In the genomic region with DNA sequence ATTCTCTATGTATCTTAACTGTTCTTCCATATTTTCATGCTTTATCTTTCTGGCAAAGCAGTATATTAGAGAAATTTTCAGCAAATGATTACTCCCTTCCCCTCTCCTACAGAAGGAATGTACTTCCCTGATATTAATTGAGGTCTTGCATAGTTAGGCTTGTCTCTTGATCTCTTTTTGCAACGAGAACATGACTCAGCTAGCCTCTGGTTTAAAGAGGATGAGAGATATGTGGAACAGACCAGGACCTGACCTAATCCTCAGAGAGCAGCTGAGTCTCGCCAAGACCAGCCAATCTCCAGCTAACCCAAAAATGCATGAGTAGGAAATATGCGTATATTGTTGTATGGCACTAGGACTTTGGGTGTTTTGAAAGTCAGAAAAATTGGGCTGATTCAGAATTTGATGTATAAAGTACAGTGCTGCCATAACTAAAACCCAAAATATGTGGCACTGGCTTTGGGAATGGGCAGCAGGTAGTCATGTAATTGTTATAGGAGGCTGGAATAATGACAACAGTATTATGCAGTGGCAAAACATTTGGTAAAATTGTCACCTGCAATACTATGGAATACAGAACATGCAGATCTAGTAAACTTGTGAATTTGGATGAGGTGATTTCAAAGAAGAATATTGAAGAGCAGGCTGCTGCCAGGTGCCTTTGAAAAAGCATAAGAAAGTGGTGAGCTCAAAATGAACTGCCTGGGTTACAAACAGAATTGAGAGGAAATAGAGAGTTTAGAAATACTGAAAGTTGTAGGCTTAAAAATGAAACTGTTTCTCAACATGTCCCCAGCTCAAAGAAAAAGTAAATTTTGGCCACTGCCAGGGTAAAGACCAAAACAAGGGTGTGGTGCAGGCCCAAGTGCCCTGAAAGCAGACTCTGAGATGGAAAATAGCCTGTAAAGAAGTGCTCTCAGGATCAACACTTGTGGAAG, we compare ENCODE assay signal across 10 cellular contexts. TPM values are rescaled to one million over a fixed set of nuclear protein-coding genes. Genes with fewer than 3 reads are reported as not detected.
DNase-seq lines count a peak whose midpoint lies in the region; ATAC-seq, FAIRE-seq and TF ChIP-seq lines count a peak whose summit lies in the region.
"Had no signal": no experiment of that assay in that cellular context is flagged by ENCODE, and none has a peak within 500 bp of the region (broad histone marks: within the 10 kb centered on the region; RNA-seq: fewer than 3 reads in every experiment).

No MANE protein-coding gene starts in this region.

- TF ChIP-seq EP300 in K562 (IDR thresholded peaks at IDR 0.05; ENCODE audit: low read length) = peak; percentile 92
- no peak for TF ChIP-seq EP300 in transverse colon (IDR thresholded peaks at IDR 0.05; ENCODE audit: low read depth)

- no peak overlapping the region for H3K27ac ChIP-seq in CD8-positive, alpha-beta T cell (ENCODE audit: low read depth, low read length)
- peak overlapping the region; percentile 69 for H3K27ac ChIP-seq in K562 (ENCODE audit: extremely low read depth, low read depth, low read length)
- peak overlapping the region in 2 of 4 donors; percentile 3 to 4 for H3K27ac ChIP-seq in transverse colon

- in situ Hi-C loops in K562 (cut with MboI) = no loop called here
- in situ Hi-C loops in transverse colon (cut with MboI; ENCODE audit: low pct_ligation_motif_present in 1 of 4, low pct_unique_long_range_greater_than_20kb in 1 of 4, low sequenced_read_pairs in 3 of 4) = loop anchor here in 1 of 4 donors (25.0 kb wide), 1 partner anchor 211 kb away; the partner anchor contains the start of gene MON2

- no peak for ATAC-seq in CD8-positive, alpha-beta T cell
- peak; percentile 96 for ATAC-seq in GM19438 (IDR thresholded peaks at IDR 0.05; ENCODE audit: low read depth, unreplicated experiment)
- peak; percentile 95 for ATAC-seq in HG03432 (IDR thresholded peaks at IDR 0.05; ENCODE audit: unreplicated experiment)
- ATAC-seq in K562 = peak; percentile 86
- ATAC-seq: HCT116 had no signal

- no peaks in the 10 kb centered on the region for H4K20me1 ChIP-seq in K562 (replicated peaks; ENCODE audit: control insufficient read depth, insufficient read depth, low read length)

- H3K27me3 ChIP-seq in CD8-positive, alpha-beta T cell (ENCODE audit: insufficient read depth, low read length) = no peaks in the 10 kb centered on the region
- H3K27me3 ChIP-seq in K562 (ENCODE audit: control insufficient read depth in 2 of 2, insufficient read depth in 2 of 2, low read length in 2 of 2) (no peaks in the 10 kb centered on the region), transverse colon (no peaks in the 10 kb centered on the region)

- TF ChIP-seq CTCF in CD8-positive, alpha-beta T cell (IDR thresholded peaks at IDR 0.05) = no peak
- no peak for TF ChIP-seq CTCF in K562 (IDR thresholded peaks at IDR 0.05 in 2 of 3, conservative IDR thresholded peaks at IDR 0.05 in 1 of 3; ENCODE audit: insufficient read depth in 2 of 3, low read depth in 1 of 3, low read length in 3 of 3)
- TF ChIP-seq CTCF in transverse colon (IDR thresholded peaks at IDR 0.05) = no peak
- no peak for TF ChIP-seq CTCF in endothelial cell (IDR thresholded peaks at IDR 0.05; ENCODE audit: unreplicated experiment)

- H3K36me3 Mint-ChIP-seq in CD8-positive, alpha-beta T cell = no peaks in the 10 kb centered on the region
- H3K36me3 Mint-ChIP-seq in endothelial cell (ENCODE audit: low read depth, unreplicated experiment) = peaks cover 9% of the 10 kb centered on the region

- CTCF ChIA-PET in CD8-positive, alpha-beta T cell (lab: Charles Lee) = interaction anchor here (0.6 to 1.6 kb wide), 2 partner anchors 9 to 142 kb away, joined by 3 to 6 read pairs; partner anchors contain the start of gene USP15
- CTCF ChIA-PET in K562 (lab: Yijun Ruan, JAX; ENCODE audit: low intra/inter-chr PET ratio) = no interaction called here

- TF ChIP-seq POLR2A in K562 (conservative IDR thresholded peaks at IDR 0.05) = no peak
- no peak for TF ChIP-seq POLR2A in transverse colon (IDR thresholded peaks at IDR 0.05)

- peaks cover 6% of the 10 kb centered on the region; the same call in 1 of the 3 replicates for H3K79me2 ChIP-seq in K562 (ENCODE audit: control insufficient read depth, insufficient read depth, low read length)

- WGBS in K562 (ENCODE audit: insufficient coverage, low coverage, missing lambda C conversion rate) = 0% methylated on average over 3 of the region's 3 CpGs
- 71 to 81% methylated on average over 2 to 3 of the region's 3 CpGs for WGBS in transverse colon (ENCODE audit: low coverage in 1 of 2), 2 donors

- no peaks in the 10 kb centered on the region for H3K9me3 ChIP-seq in CD8-positive, alpha-beta T cell (ENCODE audit: low read length)
- H3K9me3 ChIP-seq in K562 (replicated peaks; ENCODE audit: control insufficient read depth, insufficient read depth, low read depth, low read length) (no peaks in the 10 kb centered on the region), transverse colon (no peaks in the 10 kb centered on the region)

- H3K9me1 ChIP-seq in K562 (ENCODE audit: control insufficient read depth, insufficient read depth, low read length) = no peaks in the 10 kb centered on the region

- peak overlapping the region; percentile 52 for H3K4me2 ChIP-seq in K562 (ENCODE audit: insufficient read depth, low read length)

- TF ChIP-seq RAD21 in K562 (CRISPR knock-in tag; conservative IDR thresholded peaks at IDR 0.05 in 1 of 2, IDR thresholded peaks at IDR 0.05 in 1 of 2) = no peak

- BruUV-seq in K562 (replicated peaks; lab: Mats Ljungman, UMichigan) = no TSS peak

- H2AFZ ChIP-seq in K562 (ENCODE audit: low read depth, low read length) = peak overlapping the region; percentile 20; the same call in 1 of the 2 replicates

- H3K36me3 ChIP-seq in CD8-positive, alpha-beta T cell (ENCODE audit: insufficient read depth, low read length) = no peaks in the 10 kb centered on the region
- H3K36me3 ChIP-seq in K562 (ENCODE audit: control insufficient read depth, insufficient read depth, low read length) = peaks cover 17% of the 10 kb centered on the region; the same call in 2 of the 3 replicates
- H3K36me3 ChIP-seq in transverse colon = no peaks in the 10 kb centered on the region

- peak overlapping the region in 1 of 2 experiments; percentile 43; a peak in 2 of 4 replicates for H3K9ac ChIP-seq in K562 (ENCODE audit: insufficient read depth in 1 of 2, low read depth in 2 of 2, low read length in 2 of 2)

- peaks cover 17% of the 10 kb centered on the region for H3K4me1 Mint-ChIP-seq in CD8-positive, alpha-beta T cell (ENCODE audit: low read depth)
- H3K4me1 Mint-ChIP-seq in endothelial cell (ENCODE audit: unreplicated experiment) = no peaks in the 10 kb centered on the region

- intact Hi-C loops in CD8-positive, alpha-beta T cell (cut with DNase I, micrococcal nuclease) = no loop called here
- intact Hi-C loops in K562 (cut with micrococcal nuclease) = no loop called here
- intact Hi-C loops in transverse colon (cut with DNase I; ENCODE audit: low total_unique reads) = no loop called here

- no peaks in the 10 kb centered on the region for H3K9me3 Mint-ChIP-seq in CD8-positive, alpha-beta T cell
- H3K9me3 Mint-ChIP-seq in endothelial cell (ENCODE audit: unreplicated experiment) = no peaks in the 10 kb centered on the region
- H3K9me3 Mint-ChIP-seq: central memory CD8-positive, alpha-beta T cell had no signal

- H3K27ac Mint-ChIP-seq in CD8-positive, alpha-beta T cell = peak overlapping the region; percentile 90
- H3K27ac Mint-ChIP-seq in endothelial cell (ENCODE audit: unreplicated experiment) = no peak overlapping the region

- POLR2A ChIA-PET in CD8-positive, alpha-beta T cell (lab: Charles Lee) = interaction anchor here (1.0 kb wide), 1 partner anchor 148 kb away, joined by 3 read pairs; no protein-coding TSS in a partner anchor
- POLR2A ChIA-PET in K562 (lab: Yijun Ruan, JAX) = interaction anchor here (0.7 to 2.2 kb wide), 4 partner anchors 9 to 71 kb away, joined by 3 to 13 read pairs (median 3); partner anchors contain the start of gene USP15

- H3K4me3 Mint-ChIP-seq in CD8-positive, alpha-beta T cell = peak overlapping the region; percentile 60
- H3K4me3 Mint-ChIP-seq in endothelial cell (ENCODE audit: unreplicated experiment) = no peak overlapping the region
- H3K4me3 Mint-ChIP-seq: central memory CD8-positive, alpha-beta T cell had no signal

- no peak for DNase-seq in CD8-positive, alpha-beta T cell
- DNase-seq in K562 (ENCODE audit: extremely low read depth in 1 of 4, low spot score in 3 of 4) = peak; percentile 52 to 93 (median 72)
- no peak for DNase-seq in NCI-H2081 (lab: John Stamatoyannopoulos, UW)
- DNase-seq in hippocampal formation (lab: John Stamatoyannopoulos, UW) = no peak
- no peak for DNase-seq in transverse colon
- no peak for DNase-seq in endothelial cell (ENCODE audit: low spot score)

- H3K4me3 ChIP-seq in CD8-positive, alpha-beta T cell (ENCODE audit: low read depth, low read length) = no peak overlapping the region
- H3K4me3 ChIP-seq in K562 (no peak overlapping the region), transverse colon (no peak overlapping the region)

- peak; percentile 99 for FAIRE-seq in K562 (lab: Jason Lieb, UNC)

- H3K4me1 ChIP-seq in CD8-positive, alpha-beta T cell (ENCODE audit: insufficient read depth, low read length) = peaks cover 17% of the 10 kb centered on the region
- H3K4me1 ChIP-seq in K562 (replicated peaks in 1 of 2; ENCODE audit: control insufficient read depth in 2 of 2, insufficient read depth in 2 of 2, low read length in 2 of 2) = peaks cover 2 to 42% of the 10 kb centered on the region in 2 experiments; a peak in 4 of 5 replicates
- no peaks in the 10 kb centered on the region for H3K4me1 ChIP-seq in transverse colon

- H3K27me3 Mint-ChIP-seq in CD8-positive, alpha-beta T cell (ENCODE audit: low read depth) = no peaks in the 10 kb centered on the region
- no peaks in the 10 kb centered on the region for H3K27me3 Mint-ChIP-seq in endothelial cell (ENCODE audit: unreplicated experiment)
- H3K27me3 Mint-ChIP-seq: central memory CD8-positive, alpha-beta T cell had no signal

RNA-seq across cellular contexts. Expression of gene USP15, which starts 9.3 kb away (rescaled TPM):
- total RNA-seq in CD8-positive, alpha-beta T cell = 100 to 1,000 TPM; 213 to 224 TPM
- total RNA-seq in K562 (2011; cell fraction: chromatin; rRNA removed; ENCODE audit: low replicate concordance) = 187 and 674 TPM in 2 replicates
- 113 and 135 TPM in 2 replicates for total RNA-seq in K562 (2011; cell fraction: nucleolus; rRNA removed)
- total RNA-seq in K562 (2011; cell fraction: nucleoplasm; rRNA removed) = 225 and 292 TPM in 2 replicates
- total RNA-seq in K562 (2014; rRNA removed) (131 and 140 TPM in 2 replicates), K562 (2014; rRNA removed; fragmentation: Illumina TruSeq; extraction: Trizol) (272 and 284 TPM in 2 replicates), K562 (2015; rRNA removed; fragmentation: Illumina TruSeq; extraction: Trizol) (155 and 174 TPM in 2 replicates), K562 (2021) (184 and 189 TPM in 2 replicates), transverse colon (100 to 1,000 TPM in 2 of 4 donors, 10 to 100 TPM in 2; 71.1 to 335 (median 97.0) TPM), endothelial cell (ENCODE audit: unreplicated experiment) (98.2 TPM)
- polyA plus RNA-seq in K562 (2011; rRNA removed) (175 and 204 TPM in 2 replicates), K562 (2014; fragmentation: Illumina TruSeq; extraction: Trizol) (152 and 177 TPM in 2 replicates), K562 (2014; fragmentation: Nextera tagmentation; extraction: Ambion mirVana) (100 to 1,000 TPM; 182 to 253 TPM), K562 (2014; rRNA removed) (123 and 140 TPM in 2 replicates)
- 29.1 and 75.2 TPM in 2 replicates for polyA plus RNA-seq in K562 (2011; cell fraction: cytosol; rRNA removed)
- polyA plus RNA-seq in K562 (2011; cell fraction: nucleus; rRNA removed) = 218 and 401 TPM in 2 replicates
- 92.9 and 182 TPM in 2 replicates for polyA plus RNA-seq in K562 (2012)
- polyA minus RNA-seq in K562 (2011; rRNA and poly(A)+ RNA removed) = 720 and 762 TPM in 2 replicates
- polyA minus RNA-seq in K562 (2011; cell fraction: cytosol; rRNA and poly(A)+ RNA removed) = 52.1 and 62.0 TPM in 2 replicates
- polyA minus RNA-seq in K562 (2011; cell fraction: nucleus; rRNA and poly(A)+ RNA removed) = 408 and 684 TPM in 2 replicates

Comparison
In these comparisons a context has a peak if more than half of its experiments do, and no peak if none do; other contexts are left out.
1. DNase-seq: peak in K562 (4 of 4); none in CD8-positive, alpha-beta T cell (0 of 7), NCI-H2081 (0 of 2), hippocampal formation (0 of 2), transverse colon (single experiment) and endothelial cell (single experiment).